Comparison of ENCODE assay signal across 8 cellular contexts in genomic region chr17:81685108-81685507, GRCh38. TPM values are rescaled to one million over a fixed set of nuclear protein-coding genes. Genes with fewer than 3 reads are reported as not detected.
DNase-seq lines count a peak whose midpoint lies in the region; ATAC-seq, FAIRE-seq and TF ChIP-seq lines count a peak whose summit lies in the region.

No MANE protein-coding gene starts in this region.

- peak overlapping the region; percentile 77 for H3K27ac Mint-ChIP-seq in activated CD8-positive, alpha-beta T cell treated with anti-CD3 and anti-CD28 coated beads for 36 hours

- no peaks in the 10 kb centered on the region for H3K27me3 Mint-ChIP-seq in activated CD8-positive, alpha-beta T cell treated with anti-CD3 and anti-CD28 coated beads for 36 hours

- POLR2A ChIA-PET in A549 (lab: Yijun Ruan, JAX), result interaction anchor here (3.8 kb wide), 1 partner anchor 17 kb away, joined by 42 read pairs; the partner anchor contains the start of gene MRPL12
- POLR2A ChIA-PET in activated CD8-positive, alpha-beta T cell treated with anti-CD3 and anti-CD28 coated beads for 36 hours (lab: Charles Lee), result interaction anchor here (0.5 to 6.7 kb wide), 12 partner anchors 10 to 182 kb away, joined by 3 to 73 read pairs (median 8); partner anchors contain the start of genes CCDC137, FAAP100, MRPL12 and OXLD1

- H3K9me3 ChIP-seq in A549, result no peaks in the 10 kb centered on the region

- no peaks in the 10 kb centered on the region for H3K9me3 Mint-ChIP-seq in activated CD8-positive, alpha-beta T cell treated with anti-CD3 and anti-CD28 coated beads for 36 hours

- no peaks in the 10 kb centered on the region for H3K27me3 ChIP-seq in foreskin keratinocyte

- no peak for TF ChIP-seq RAD21 in A549 (conservative IDR thresholded peaks at IDR 0.05 in 1 of 2, IDR thresholded peaks at IDR 0.05 in 1 of 2)

- TF ChIP-seq CTCF in A549 (IDR thresholded peaks at IDR 0.05) (no peak), HFF-Myc (IDR thresholded peaks at IDR 0.05; ENCODE audit: low read depth, low read length, missing control alignments) (no peak), foreskin keratinocyte (conservative IDR thresholded peaks at IDR 0.05) (no peak)
- TF ChIP-seq CTCF in activated CD8-positive, alpha-beta T cell treated with anti-CD3 and anti-CD28 coated beads for 36 hours (IDR thresholded peaks at IDR 0.05), result no peak

- H3K4me2 ChIP-seq in A549, result peak overlapping the region; percentile 83

- H3K4me3 ChIP-seq in A549 (peak overlapping the region; percentile 86), HFF-Myc (replicated peaks; ENCODE audit: low read depth, low read length) (peak overlapping the region; percentile 96)

- 39% methylated on average over 12 of the region's 12 CpGs for WGBS in A549 (ENCODE audit: missing lambda C conversion rate)

- peak in 1 of 2 experiments; percentile 76 for DNase-seq in A549 (ENCODE audit: low read depth in 1 of 2, low spot score in 1 of 2)
- DNase-seq in HFF-Myc (ENCODE audit: extremely low read depth, low read depth), result no peak
- peak; percentile 74 for DNase-seq in activated CD8-positive, alpha-beta T cell treated with anti-CD3 and anti-CD28 coated beads for 36 hours
- peak; percentile 75 to 88 for DNase-seq in foreskin keratinocyte
- DNase-seq in stimulated activated CD4-positive, alpha-beta T cell treated with anti-CD3 and anti-CD28 coated beads, Interleukin-1b, Interleukin-23, amount 100 ng/mL, for 4 hours (ENCODE audit: low read depth in 2 of 2), result peak; percentile 37 to 39
- no peak for DNase-seq in DMS79 treated with DMSO at 0.1 percent for 48 hours (lab: John Stamatoyannopoulos, UW)
- DNase-seq in cerebellum (ENCODE audit: low spot score), result no peak

- CTCF ChIA-PET in A549 (lab: Yijun Ruan, JAX), result interaction anchor here (0.7 to 8.1 kb wide), 7 partner anchors 9 to 432 kb away, joined by 3 to 54 read pairs (median 4); partner anchors contain the start of gene MRPL12
- CTCF ChIA-PET in activated CD8-positive, alpha-beta T cell treated with anti-CD3 and anti-CD28 coated beads for 36 hours (lab: Charles Lee), result interaction anchor here (1.1 to 2.7 kb wide), 3 partner anchors 10 to 169 kb away, joined by 3 to 11 read pairs (median 3); partner anchors contain the start of gene MRPL12

- H3K4me1 ChIP-seq in A549 (peaks cover 25% of the 10 kb centered on the region), foreskin keratinocyte (peaks cover 6% of the 10 kb centered on the region)

- no peak for TF ChIP-seq POLR2A in A549 (IDR thresholded peaks at IDR 0.05; ENCODE audit: low read length)

- intact Hi-C loops in activated CD8-positive, alpha-beta T cell treated with anti-CD3 and anti-CD28 coated beads for 36 hours (cut with micrococcal nuclease), result no loop called here

- H3K4me3 Mint-ChIP-seq in activated CD8-positive, alpha-beta T cell treated with anti-CD3 and anti-CD28 coated beads for 36 hours, result peak overlapping the region; percentile 93

- H3K36me3 Mint-ChIP-seq in activated CD8-positive, alpha-beta T cell treated with anti-CD3 and anti-CD28 coated beads for 36 hours (ENCODE audit: low read depth), result peaks cover 49% of the 10 kb centered on the region

- peaks cover 35% of the 10 kb centered on the region for H3K4me1 Mint-ChIP-seq in activated CD8-positive, alpha-beta T cell treated with anti-CD3 and anti-CD28 coated beads for 36 hours (ENCODE audit: low read depth)

- ATAC-seq in A549 (peak in 1 of 2 experiments; percentile 2; a peak in 1 of 6 replicates), foreskin keratinocyte (peak; percentile 80), HG02973 (IDR thresholded peaks at IDR 0.05; ENCODE audit: unreplicated experiment) (no peak)
- ATAC-seq in activated CD8-positive, alpha-beta T cell treated with anti-CD3 and anti-CD28 coated beads for 36 hours, result no peak

- H3K27ac ChIP-seq in A549, result peak overlapping the region; percentile 90 to 93; a peak in 5 of 6 replicates
- H3K27ac ChIP-seq in foreskin keratinocyte, result peak overlapping the region; percentile 88

- TF ChIP-seq EP300 in A549 (IDR thresholded peaks at IDR 0.05), result no peak

- FAIRE-seq in A549 (lab: Jason Lieb, UNC), result no peak

TF ChIP-seq in A549, 52 proteins besides CTCF, POLR2A, EP300 and RAD21:
- TF ChIP-seq FOSL2 (IDR thresholded peaks at IDR 0.05) (no peak), FOSL2 (CRISPR knock-in tag; IDR thresholded peaks at IDR 0.05) (peak; percentile 35; the same call in 1 of the 2 replicates), KDM1A (IDR thresholded peaks at IDR 0.05; ENCODE audit: low read depth) (no peak), HMGXB4 (CRISPR knock-in tag; IDR thresholded peaks at IDR 0.05; ENCODE audit: borderline replicate concordance) (no peak), CHD2 (IDR thresholded peaks at IDR 0.05; ENCODE audit: low read length, partially characterized antibody) (no peak)

RNA-seq across cellular contexts. Expression of gene HGS, which starts 1.3 kb away (rescaled TPM):
- polyA plus RNA-seq in A549 (2011; rRNA removed) (75.7 and 85.9 TPM in 2 replicates), A549 (2017; fragmentation: RNase III; extraction: RNeasy Plus Mini Kit Qiagen cat#74134 plus additional on column Dnase treatment) (127 to 130 TPM (median 129 TPM) in 3 replicates), foreskin keratinocyte (138 and 155 TPM in 2 replicates)
- 129 and 170 TPM in 2 replicates for polyA plus RNA-seq in A549 (2012; cell fraction: cytosol; rRNA removed)
- 607 and 996 TPM in 2 replicates for polyA plus RNA-seq in A549 (2012; cell fraction: nucleus; rRNA removed)
- 157 and 165 TPM in 2 replicates for polyA minus RNA-seq in A549 (2011; rRNA and poly(A)+ RNA removed)
- 100 to 1,000 TPM in 1 of 2 experiments, 10 to 100 TPM in 1; 98.9 to 113 TPM for total RNA-seq in activated CD8-positive, alpha-beta T cell treated with anti-CD3 and anti-CD28 coated beads for 36 hours
- total RNA-seq in foreskin keratinocyte (123 and 136 TPM in 2 replicates), cerebellum (40.6 TPM)

RNA-seq across cellular contexts. Expression of gene ARL16, which starts 1.5 kb away (rescaled TPM):
- polyA plus RNA-seq in A549 (2011; rRNA removed) (43.8 and 45.2 TPM in 2 replicates), A549 (2017; fragmentation: RNase III; extraction: RNeasy Plus Mini Kit Qiagen cat#74134 plus additional on column Dnase treatment) (52.8 to 55.8 TPM (median 53.6 TPM) in 3 replicates), foreskin keratinocyte (33.4 and 35.9 TPM in 2 replicates)
- 68.1 and 77.4 TPM in 2 replicates for polyA plus RNA-seq in A549 (2012; cell fraction: cytosol; rRNA removed)
- 63.3 and 65.0 TPM in 2 replicates for polyA plus RNA-seq in A549 (2012; cell fraction: nucleus; rRNA removed)
- polyA minus RNA-seq in A549 (2011; rRNA and poly(A)+ RNA removed), result 19.1 and 21.4 TPM in 2 replicates
- total RNA-seq in activated CD8-positive, alpha-beta T cell treated with anti-CD3 and anti-CD28 coated beads for 36 hours, result 10 to 100 TPM; 22.3 to 23.5 TPM
- total RNA-seq in foreskin keratinocyte (22.7 and 23.5 TPM in 2 replicates), cerebellum (29.0 TPM)

RNA-seq across cellular contexts. Expression of gene MRPL12, which starts 18.1 kb away (rescaled TPM):
- polyA plus RNA-seq in A549 (2011; rRNA removed) (152 and 161 TPM in 2 replicates), A549 (2017; fragmentation: RNase III; extraction: RNeasy Plus Mini Kit Qiagen cat#74134 plus additional on column Dnase treatment) (197 to 233 TPM (median 215 TPM) in 3 replicates), foreskin keratinocyte (251 and 263 TPM in 2 replicates)
- polyA plus RNA-seq in A549 (2012; cell fraction: cytosol; rRNA removed), result 448 and 453 TPM in 2 replicates
- polyA plus RNA-seq in A549 (2012; cell fraction: nucleus; rRNA removed), result 235 and 273 TPM in 2 replicates
- 71.5 and 83.4 TPM in 2 replicates for polyA minus RNA-seq in A549 (2011; rRNA and poly(A)+ RNA removed)
- total RNA-seq in activated CD8-positive, alpha-beta T cell treated with anti-CD3 and anti-CD28 coated beads for 36 hours, result 100 to 1,000 TPM; 149 to 152 TPM
- total RNA-seq in foreskin keratinocyte (56.7 and 88.0 TPM in 2 replicates), cerebellum (2.3 TPM)

RNA-seq across cellular contexts. Expression of gene CCDC137, which starts 18.6 kb away (rescaled TPM):
- 16.6 and 22.6 TPM in 2 replicates for polyA plus RNA-seq in A549 (2011; rRNA removed)
- polyA plus RNA-seq in A549 (2012; cell fraction: cytosol; rRNA removed), result 53.4 and 55.6 TPM in 2 replicates
- 43.4 and 48.9 TPM in 2 replicates for polyA plus RNA-seq in A549 (2012; cell fraction: nucleus; rRNA removed)
- polyA plus RNA-seq in A549 (2017; fragmentation: RNase III; extraction: RNeasy Plus Mini Kit Qiagen cat#74134 plus additional on column Dnase treatment), result 55.0 to 59.7 TPM (median 55.6 TPM) in 3 replicates
- 5.5 TPM in 2 replicates for polyA minus RNA-seq in A549 (2011; rRNA and poly(A)+ RNA removed)
- total RNA-seq in activated CD8-positive, alpha-beta T cell treated with anti-CD3 and anti-CD28 coated beads for 36 hours, result 10 to 100 TPM; 34.1 to 37.2 TPM
- total RNA-seq in foreskin keratinocyte, result 33.9 and 40.1 TPM in 2 replicates
- 40.7 and 46.1 TPM in 2 replicates for polyA plus RNA-seq in foreskin keratinocyte
- total RNA-seq in cerebellum, result 3.3 TPM

RNA-seq across cellular contexts. Expression of gene OXLD1, which starts 18.7 kb away (rescaled TPM):
- polyA plus RNA-seq in A549 (2011; rRNA removed) (34.6 and 38.7 TPM in 2 replicates), A549 (2017; fragmentation: RNase III; extraction: RNeasy Plus Mini Kit Qiagen cat#74134 plus additional on column Dnase treatment) (43.9 to 47.7 TPM (median 47.1 TPM) in 3 replicates), foreskin keratinocyte (36.1 and 41.8 TPM in 2 replicates)
- 109 and 124 TPM in 2 replicates for polyA plus RNA-seq in A549 (2012; cell fraction: cytosol; rRNA removed)
- 94.2 and 127 TPM in 2 replicates for polyA plus RNA-seq in A549 (2012; cell fraction: nucleus; rRNA removed)
- polyA minus RNA-seq in A549 (2011; rRNA and poly(A)+ RNA removed), result 7.2 and 7.7 TPM in 2 replicates
- total RNA-seq in activated CD8-positive, alpha-beta T cell treated with anti-CD3 and anti-CD28 coated beads for 36 hours, result 10 to 100 TPM; 50.1 to 52.6 TPM
- total RNA-seq in foreskin keratinocyte (27.7 and 29.9 TPM in 2 replicates), cerebellum (5.5 TPM)

Comparison
In these comparisons a context has a peak if more than half of its experiments do, and no peak if none do; other contexts are left out.
1. DNase-seq: peak in activated CD8-positive, alpha-beta T cell treated with anti-CD3 and anti-CD28 coated beads for 36 hours (single experiment), foreskin keratinocyte (2 of 2) and stimulated activated CD4-positive, alpha-beta T cell treated with anti-CD3 and anti-CD28 coated beads, Interleukin-1b, Interleukin-23, amount 100 ng/mL, for 4 hours (2 of 2); none in HFF-Myc (single experiment), DMS79 treated with DMSO at 0.1 percent for 48 hours (single experiment) and cerebellum (single experiment).
2. RNA of gene MRPL12, which starts 18.1 kb away (total RNA-seq): 149 to 152 TPM in activated CD8-positive, alpha-beta T cell treated with anti-CD3 and anti-CD28 coated beads for 36 hours and 56.7 to 88.0 TPM in foreskin keratinocyte; 2.3 TPM in cerebellum (single experiment); every median in the first group is over 10 times any median in the second.